Comparison of ENCODE assay signal across 10 cellular contexts in the genomic region with DNA sequence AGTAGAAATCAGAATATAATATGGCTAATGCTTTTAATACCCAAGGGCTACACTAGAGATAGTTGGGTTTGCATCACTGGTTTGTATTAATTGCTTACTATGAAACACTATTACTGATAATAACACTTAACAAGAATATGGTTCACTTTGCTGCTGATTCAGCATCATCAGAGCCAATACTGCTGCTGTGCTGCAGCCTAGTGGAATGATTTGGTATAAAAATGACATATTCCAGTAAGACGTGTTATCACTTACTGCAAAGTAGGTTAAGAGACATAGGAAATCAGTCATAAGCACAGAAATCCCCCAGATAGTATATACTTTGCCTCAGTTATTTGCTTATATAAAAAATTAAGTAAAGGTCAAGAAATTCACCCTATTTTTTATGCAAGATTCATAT. TPM values are rescaled to one million over a fixed set of nuclear protein-coding genes. Genes with fewer than 3 reads are reported as not detected.
DNase-seq lines count a peak whose midpoint lies in the region; ATAC-seq and TF ChIP-seq lines count a peak whose summit lies in the region.
"Had no signal": no experiment of that assay in that cellular context is flagged by ENCODE, and none has a peak within 500 bp of the region (broad histone marks: within the 10 kb centered on the region; RNA-seq: fewer than 3 reads in every experiment).

No MANE protein-coding gene starts in this region.

- H3K9me3 Mint-ChIP-seq in stimulated activated memory B cell treated with anti-CD40 and anti-IgM and Interleukin-4, amounts not matched to agents 10 μg/mL and 1 μg/mL and 100 μg/mL, for 72 hours, result no peaks in the 10 kb centered on the region
- H3K9me3 Mint-ChIP-seq in activated naive CD8-positive, alpha-beta T cell treated with anti-CD3 and anti-CD28 coated beads for 36 hours, result no peaks in the 10 kb centered on the region
- H3K9me3 Mint-ChIP-seq: IgD-negative memory B cell had no signal

- no peak overlapping the region for H3K27ac Mint-ChIP-seq in stimulated activated memory B cell treated with anti-CD40 and anti-IgM and Interleukin-4, amounts not matched to agents 10 μg/mL and 1 μg/mL and 100 μg/mL, for 72 hours
- no peak overlapping the region for H3K27ac Mint-ChIP-seq in activated naive CD8-positive, alpha-beta T cell treated with anti-CD3 and anti-CD28 coated beads for 36 hours
- H3K27ac Mint-ChIP-seq: IgD-negative memory B cell; stimulated activated naive CD8-positive, alpha-beta T cell treated with anti-CD3 and anti-CD28 coated beads, Interleukin-15, Interleukin-2, amounts not matched to agents 100 ng/mL and 50 ng/mL, for 24 hours had no signal

- TF ChIP-seq CTCF in VCaP (conservative IDR thresholded peaks at IDR 0.05) (peak; percentile 81), lower lobe of right lung (IDR thresholded peaks at IDR 0.05) (peak; percentile 39)

- no peaks in the 10 kb centered on the region for H3K36me3 Mint-ChIP-seq in stimulated activated memory B cell treated with anti-CD40 and anti-IgM and Interleukin-4, amounts not matched to agents 10 μg/mL and 1 μg/mL and 100 μg/mL, for 72 hours
- H3K36me3 Mint-ChIP-seq in activated naive CD8-positive, alpha-beta T cell treated with anti-CD3 and anti-CD28 coated beads for 36 hours, result no peaks in the 10 kb centered on the region
- H3K36me3 Mint-ChIP-seq: IgD-negative memory B cell had no signal

- no peaks in the 10 kb centered on the region for H3K4me1 Mint-ChIP-seq in stimulated activated memory B cell treated with anti-CD40 and anti-IgM and Interleukin-4, amounts not matched to agents 10 μg/mL and 1 μg/mL and 100 μg/mL, for 72 hours
- H3K4me1 Mint-ChIP-seq in activated naive CD8-positive, alpha-beta T cell treated with anti-CD3 and anti-CD28 coated beads for 36 hours, result no peaks in the 10 kb centered on the region
- H3K4me1 Mint-ChIP-seq: IgD-negative memory B cell had no signal

- no peak overlapping the region for H3K4me3 ChIP-seq in lower lobe of right lung

- H3K27ac ChIP-seq in VCaP (no peak overlapping the region), lower lobe of right lung (no peak overlapping the region)

- H3K9me3 ChIP-seq in lower lobe of right lung, result no peaks in the 10 kb centered on the region

- H3K27me3 Mint-ChIP-seq in stimulated activated memory B cell treated with anti-CD40 and anti-IgM and Interleukin-4, amounts not matched to agents 10 μg/mL and 1 μg/mL and 100 μg/mL, for 72 hours, result no peaks in the 10 kb centered on the region
- peaks cover 6% of the 10 kb centered on the region for H3K27me3 Mint-ChIP-seq in activated naive CD8-positive, alpha-beta T cell treated with anti-CD3 and anti-CD28 coated beads for 36 hours
- H3K27me3 Mint-ChIP-seq: IgD-negative memory B cell; stimulated activated naive CD8-positive, alpha-beta T cell treated with anti-CD3 and anti-CD28 coated beads, Interleukin-15, Interleukin-2, amounts not matched to agents 100 ng/mL and 50 ng/mL, for 24 hours had no signal

- no peak overlapping the region for H3K4me3 Mint-ChIP-seq in stimulated activated memory B cell treated with anti-CD40 and anti-IgM and Interleukin-4, amounts not matched to agents 10 μg/mL and 1 μg/mL and 100 μg/mL, for 72 hours
- no peak overlapping the region for H3K4me3 Mint-ChIP-seq in activated naive CD8-positive, alpha-beta T cell treated with anti-CD3 and anti-CD28 coated beads for 36 hours
- H3K4me3 Mint-ChIP-seq: IgD-negative memory B cell; stimulated activated naive CD8-positive, alpha-beta T cell treated with anti-CD3 and anti-CD28 coated beads, Interleukin-15, Interleukin-2, amounts not matched to agents 100 ng/mL and 50 ng/mL, for 24 hours had no signal

- no peak for ATAC-seq in lower lobe of right lung
- ATAC-seq in stimulated activated memory B cell treated with anti-CD40 and anti-IgM and Interleukin-4, amounts not matched to agents 10 μg/mL and 1 μg/mL and 100 μg/mL, for 72 hours, result no peak
- no peak for ATAC-seq in GM18909 (IDR thresholded peaks at IDR 0.05; ENCODE audit: poor library complexity, unreplicated experiment)

- H3K4me1 ChIP-seq in lower lobe of right lung, result no peaks in the 10 kb centered on the region

- POLR2A ChIA-PET in HEK293T (lab: Yijun Ruan, JAX), result no interaction called here

- CTCF ChIA-PET in HEK293T (lab: Yijun Ruan, JAX), result no interaction called here

- H3K36me3 ChIP-seq in lower lobe of right lung, result no peaks in the 10 kb centered on the region

- H3K27me3 ChIP-seq in lower lobe of right lung (ENCODE audit: low read depth), result no peaks in the 10 kb centered on the region

- DNase-seq in GM03348 (ENCODE audit: low spot score) (peak; percentile 17), Kasumi-1 (lab: John Stamatoyannopoulos, UW) (peak; percentile 41 to 51), lower lobe of right lung (no peak), HEK293T (ENCODE audit: extremely low spot score) (no peak)
- no peak for DNase-seq in activated naive CD8-positive, alpha-beta T cell treated with anti-CD3 and anti-CD28 coated beads for 36 hours

- intact Hi-C loops in lower lobe of right lung (cut with DNase I), result no loop called here

TF ChIP-seq in HEK293T, 16 proteins besides CTCF, POLR2A, EP300 and RAD21:
- TF ChIP-seq BHLHE40 (IDR thresholded peaks at IDR 0.05; ENCODE audit: borderline replicate concordance) (no peak), FOXM1 (IDR thresholded peaks at IDR 0.05; ENCODE audit: borderline replicate concordance) (no peak), ELF4 (IDR thresholded peaks at IDR 0.05) (no peak)
TF ChIP-seq in HEK293T: peak in this region for 0.

RNA-seq across cellular contexts. Expression of gene CDH10, which starts 2.8 kb away (rescaled TPM):
- 0.35 TPM for total RNA-seq in lower lobe of right lung
- not detected for total RNA-seq in activated naive CD8-positive, alpha-beta T cell treated with anti-CD3 and anti-CD28 coated beads for 36 hours

Comparison
In these comparisons a context has a peak if more than half of its experiments do, and no peak if none do; other contexts are left out.
1. DNase-seq: peak in GM03348 (single experiment) and Kasumi-1 (2 of 2); none in lower lobe of right lung (single experiment), HEK293T (single experiment) and activated naive CD8-positive, alpha-beta T cell treated with anti-CD3 and anti-CD28 coated beads for 36 hours (single experiment).